ENCODE assay signal across 9 cellular contexts in the genomic region with DNA sequence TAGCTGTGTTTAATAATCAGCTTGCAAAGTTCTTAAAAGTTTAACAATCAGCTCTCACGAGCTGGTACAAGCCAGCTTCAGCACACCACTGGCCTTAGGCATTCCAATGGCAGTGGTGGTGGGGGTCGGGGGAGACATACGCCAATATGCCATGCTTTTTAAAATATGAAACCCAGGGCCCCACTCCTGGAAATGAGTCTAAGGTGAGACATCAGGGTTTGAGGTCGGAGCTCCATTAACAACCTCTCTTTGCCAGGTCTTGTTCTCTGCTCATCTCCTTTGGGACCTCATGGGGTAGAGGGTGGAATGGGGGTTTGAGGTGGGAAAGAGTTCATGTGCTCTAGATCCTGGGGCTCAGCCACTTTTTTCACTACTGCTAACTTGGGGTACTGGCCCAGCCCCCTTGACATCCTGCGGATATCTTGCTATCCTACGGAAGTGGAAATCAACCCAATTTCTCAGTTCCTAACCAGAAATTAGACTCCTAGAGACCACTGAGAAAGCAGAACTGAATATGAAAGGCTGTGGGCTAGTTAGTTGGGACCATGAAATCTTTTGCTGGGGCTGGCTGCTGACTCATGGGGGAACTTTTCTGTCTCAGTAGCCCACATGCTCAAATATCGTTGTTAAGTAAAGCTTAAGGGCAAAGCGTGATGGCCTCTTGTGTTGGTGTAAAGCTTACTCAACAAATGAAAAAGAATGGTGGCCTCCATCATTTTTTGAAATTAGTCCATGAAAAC.
A peak's percentile ranks its signal among the peaks of the same experiment; 100 is the strongest.
DNase-seq lines count a peak whose midpoint lies in the region; ATAC-seq and TF ChIP-seq lines count a peak whose summit lies in the region.
"Had no signal": no experiment of that assay in that cellular context is flagged by ENCODE, and none has a peak within 500 bp of the region (broad histone marks: within the 10 kb centered on the region; RNA-seq: fewer than 3 reads in every experiment).

No MANE protein-coding gene starts in this region.

- H3K9me3 Mint-ChIP-seq in activated CD8-positive, alpha-beta T cell treated with anti-CD3 and anti-CD28 coated beads for 36 hours, result no peaks in the 10 kb centered on the region

- H3K27ac ChIP-seq in suprapubic skin, result peak overlapping the region; percentile 12
- no peak overlapping the region for H3K27ac ChIP-seq in left ventricle myocardium inferior (replicated peaks)
- H3K27ac ChIP-seq: upper lobe of left lung had no signal

- peak; percentile 87 for ATAC-seq in HG03139 (IDR thresholded peaks at IDR 0.05; ENCODE audit: unreplicated experiment)
- ATAC-seq in activated CD8-positive, alpha-beta T cell treated with anti-CD3 and anti-CD28 coated beads for 36 hours, result peak; percentile 87

- H3K27me3 ChIP-seq in suprapubic skin (no peaks in the 10 kb centered on the region), left ventricle myocardium inferior (ENCODE audit: low read depth) (no peaks in the 10 kb centered on the region)
- H3K27me3 ChIP-seq: upper lobe of left lung had no signal

- DNase-seq in stimulated activated CD4-positive, alpha-beta T cell treated with anti-CD3 and anti-CD28 coated beads, Interleukin-15, amount 100 ng/mL, for 24 hours, result peak; percentile 72
- no peak for DNase-seq in stimulated activated CD4-positive, alpha-beta T cell treated with anti-CD3 and anti-CD28 coated beads, Interleukin-12 subunit alpha, Interleukin-12 subunit beta, amount 100 ng/mL, for 4 hours
- peak; percentile 77 for DNase-seq in activated CD8-positive, alpha-beta T cell treated with anti-CD3 and anti-CD28 coated beads for 36 hours
- no peak for DNase-seq in suprapubic skin (ENCODE audit: low spot score in 2 of 2)
- no peak for DNase-seq in NCI-H526 treated with DMSO at 0.1 percent for 48 hours (lab: John Stamatoyannopoulos, UW)
- no peak for DNase-seq in glomerular visceral epithelial cell (ENCODE audit: extremely low spot score)
- DNase-seq in left ventricle myocardium inferior, result no peak
- DNase-seq: upper lobe of left lung had no signal

- POLR2A ChIA-PET in activated CD8-positive, alpha-beta T cell treated with anti-CD3 and anti-CD28 coated beads for 36 hours (lab: Charles Lee), result interaction anchor here (0.9 to 3.0 kb wide), 6 partner anchors 41 to 159 kb away, joined by 3 to 10 read pairs (median 4); no protein-coding TSS in a partner anchor

- H3K4me3 ChIP-seq in suprapubic skin (no peak overlapping the region), left ventricle myocardium inferior (no peak overlapping the region)
- H3K4me3 ChIP-seq: upper lobe of left lung had no signal

- 77% methylated on average over 8 of the region's 8 CpGs for WGBS in suprapubic skin

- H3K4me1 ChIP-seq in suprapubic skin, result peaks cover 52% of the 10 kb centered on the region
- peaks cover 7% of the 10 kb centered on the region for H3K4me1 ChIP-seq in left ventricle myocardium inferior

- peaks cover 60% of the 10 kb centered on the region for H3K4me1 Mint-ChIP-seq in activated CD8-positive, alpha-beta T cell treated with anti-CD3 and anti-CD28 coated beads for 36 hours (ENCODE audit: low read depth)

- TF ChIP-seq EP300 in suprapubic skin (IDR thresholded peaks at IDR 0.05), result no peak

- TF ChIP-seq CTCF in activated CD8-positive, alpha-beta T cell treated with anti-CD3 and anti-CD28 coated beads for 36 hours (IDR thresholded peaks at IDR 0.05), result no peak
- no peak for TF ChIP-seq CTCF in suprapubic skin (IDR thresholded peaks at IDR 0.05)
- TF ChIP-seq CTCF in left ventricle myocardium inferior (IDR thresholded peaks at IDR 0.05; ENCODE audit: borderline replicate concordance), result no peak

- TF ChIP-seq POLR2A in suprapubic skin (IDR thresholded peaks at IDR 0.05), result no peak

- peaks cover 1% of the 10 kb centered on the region for H3K36me3 Mint-ChIP-seq in activated CD8-positive, alpha-beta T cell treated with anti-CD3 and anti-CD28 coated beads for 36 hours (ENCODE audit: low read depth)

- H3K36me3 ChIP-seq in suprapubic skin (no peaks in the 10 kb centered on the region), left ventricle myocardium inferior (no peaks in the 10 kb centered on the region)
- H3K36me3 ChIP-seq: upper lobe of left lung had no signal

- CTCF ChIA-PET in activated CD8-positive, alpha-beta T cell treated with anti-CD3 and anti-CD28 coated beads for 36 hours (lab: Charles Lee), result interaction anchor here (0.8 to 1.5 kb wide), 5 partner anchors 40 to 385 kb away, joined by 3 to 6 read pairs (median 5); no protein-coding TSS in a partner anchor

- H3K9me3 ChIP-seq in suprapubic skin (no peaks in the 10 kb centered on the region), left ventricle myocardium inferior (replicated peaks) (no peaks in the 10 kb centered on the region)
- H3K9me3 ChIP-seq: upper lobe of left lung had no signal

- intact Hi-C loops in activated CD8-positive, alpha-beta T cell treated with anti-CD3 and anti-CD28 coated beads for 36 hours (cut with micrococcal nuclease), result no loop called here
- intact Hi-C loops in left ventricle myocardium inferior (cut with micrococcal nuclease), result no loop called here

- H3K27ac Mint-ChIP-seq in activated CD8-positive, alpha-beta T cell treated with anti-CD3 and anti-CD28 coated beads for 36 hours, result peak overlapping the region; percentile 24

- H3K27me3 Mint-ChIP-seq in activated CD8-positive, alpha-beta T cell treated with anti-CD3 and anti-CD28 coated beads for 36 hours, result no peaks in the 10 kb centered on the region

- no peak overlapping the region for H3K4me3 Mint-ChIP-seq in activated CD8-positive, alpha-beta T cell treated with anti-CD3 and anti-CD28 coated beads for 36 hours

Comparison
In these comparisons a context has a peak if more than half of its experiments do, and no peak if none do; other contexts are left out.
1. DNase-seq: peak in stimulated activated CD4-positive, alpha-beta T cell treated with anti-CD3 and anti-CD28 coated beads, Interleukin-15, amount 100 ng/mL, for 24 hours (single experiment) and activated CD8-positive, alpha-beta T cell treated with anti-CD3 and anti-CD28 coated beads for 36 hours (single experiment); none in stimulated activated CD4-positive, alpha-beta T cell treated with anti-CD3 and anti-CD28 coated beads, Interleukin-12 subunit alpha, Interleukin-12 subunit beta, amount 100 ng/mL, for 4 hours (single experiment), suprapubic skin (0 of 2), NCI-H526 treated with DMSO at 0.1 percent for 48 hours (single experiment), glomerular visceral epithelial cell (single experiment) and left ventricle myocardium inferior (single experiment).